Comparison of ENCODE assay signal across 19 cellular contexts in the genomic region with DNA sequence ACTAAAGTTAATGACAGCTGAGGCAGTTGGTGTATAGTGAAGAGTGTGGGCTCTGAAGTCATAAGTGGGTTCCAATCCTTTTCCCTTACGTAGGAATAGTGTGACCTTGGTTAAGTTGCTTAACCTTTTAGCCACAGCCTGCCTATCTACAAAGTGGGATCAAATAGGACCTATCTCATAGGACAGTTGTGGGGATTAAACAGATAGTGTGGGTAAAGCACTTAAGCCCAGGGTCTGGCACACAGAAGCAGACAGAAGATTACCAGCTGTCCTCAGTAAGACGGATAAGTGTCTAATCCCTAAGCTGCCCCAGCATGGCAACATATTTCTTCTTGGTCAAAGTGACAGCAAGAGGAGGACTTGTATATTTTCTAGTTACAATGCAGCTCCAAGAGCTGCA. TPM values are rescaled to one million over a fixed set of nuclear protein-coding genes. Genes with fewer than 3 reads are reported as not detected.
DNase-seq lines count a peak whose midpoint lies in the region; ATAC-seq and TF ChIP-seq lines count a peak whose summit lies in the region.
"Had no signal": no experiment of that assay in that cellular context is flagged by ENCODE, and none has a peak within 500 bp of the region (broad histone marks: within the 10 kb centered on the region; RNA-seq: fewer than 3 reads in every experiment).

No MANE protein-coding gene starts in this region.

- no peaks in the 10 kb centered on the region for H3K9me3 Mint-ChIP-seq in stimulated activated naive CD8-positive, alpha-beta T cell treated with anti-CD3 and anti-CD28 coated beads, Interleukin-15, Interleukin-2, amounts not matched to agents 100 ng/mL and 50 ng/mL, for 24 hours
- no peaks in the 10 kb centered on the region for H3K9me3 Mint-ChIP-seq in stimulated activated naive CD8-positive, alpha-beta T cell treated with anti-CD3 and anti-CD28 coated beads, Interleukin-15, amount 100 ng/mL, for 72 hours
- H3K9me3 Mint-ChIP-seq: effector memory CD8-positive, alpha-beta T cell; stimulated activated naive B cell treated with anti-CD40 and anti-IgM and Interleukin-4, amounts not matched to agents 10 μg/mL and 1 μg/mL and 100 μg/mL, for 72 hours had no signal

- H3K4me3 Mint-ChIP-seq in stimulated activated naive CD8-positive, alpha-beta T cell treated with anti-CD3 and anti-CD28 coated beads, Interleukin-15, Interleukin-2, amounts not matched to agents 100 ng/mL and 50 ng/mL, for 24 hours: no peak overlapping the region
- H3K4me3 Mint-ChIP-seq in stimulated activated naive CD8-positive, alpha-beta T cell treated with anti-CD3 and anti-CD28 coated beads, Interleukin-15, amount 100 ng/mL, for 72 hours: no peak overlapping the region
- H3K4me3 Mint-ChIP-seq: CD4-positive, alpha-beta memory T cell; effector memory CD8-positive, alpha-beta T cell; stimulated activated naive B cell treated with anti-CD40 and anti-IgM and Interleukin-4, amounts not matched to agents 10 μg/mL and 1 μg/mL and 100 μg/mL, for 72 hours had no signal

- no peak overlapping the region for H3K23ac ChIP-seq in mesenchymal stem cell (ENCODE audit: low read length in 2 of 2)

- peaks cover 55% of the 10 kb centered on the region for H3K4me1 Mint-ChIP-seq in stimulated activated naive CD8-positive, alpha-beta T cell treated with anti-CD3 and anti-CD28 coated beads, Interleukin-15, Interleukin-2, amounts not matched to agents 100 ng/mL and 50 ng/mL, for 24 hours (ENCODE audit: low read depth)
- H3K4me1 Mint-ChIP-seq in stimulated activated naive CD8-positive, alpha-beta T cell treated with anti-CD3 and anti-CD28 coated beads, Interleukin-15, amount 100 ng/mL, for 72 hours: peaks cover 50% of the 10 kb centered on the region

- H3K4me2 ChIP-seq in mesenchymal stem cell (ENCODE audit: low read length, poor library complexity, severe bottlenecking): no peak overlapping the region
- H3K4me2 ChIP-seq: KMS-11 had no signal

- no peak overlapping the region for H3K4ac ChIP-seq in mesenchymal stem cell (ENCODE audit: low read depth in 1 of 2, low read length in 2 of 2)

- intact Hi-C loops in vagina (cut with DNase I): no loop called here

- H2BK5ac ChIP-seq in mesenchymal stem cell (ENCODE audit: low read depth, low read length, poor library complexity, severe bottlenecking): no peak overlapping the region

- no peak overlapping the region for H3K18ac ChIP-seq in mesenchymal stem cell (ENCODE audit: low read depth in 1 of 2, low read length in 2 of 2)

- in situ Hi-C loops in HAP-1 (cut with MboI; ENCODE audit: low sequenced_read_pairs): no loop called here

- no CpG with 5 or more reads among the region's 2 CpGs for WGBS in mesenchymal stem cell

- no peaks in the 10 kb centered on the region for H3K4me1 ChIP-seq in mesenchymal stem cell (ENCODE audit: control insufficient read depth, insufficient read depth, low read depth, low read length)
- peaks cover 3% of the 10 kb centered on the region for H3K4me1 ChIP-seq in vagina
- no peaks in the 10 kb centered on the region for H3K4me1 ChIP-seq in HAP-1
- H3K4me1 ChIP-seq: left ventricle myocardium inferior had no signal

- peak overlapping the region; percentile 77 for H3K27ac Mint-ChIP-seq in stimulated activated naive CD8-positive, alpha-beta T cell treated with anti-CD3 and anti-CD28 coated beads, Interleukin-15, Interleukin-2, amounts not matched to agents 100 ng/mL and 50 ng/mL, for 24 hours
- H3K27ac Mint-ChIP-seq in stimulated activated naive CD8-positive, alpha-beta T cell treated with anti-CD3 and anti-CD28 coated beads, Interleukin-15, amount 100 ng/mL, for 72 hours: no peak overlapping the region
- H3K27ac Mint-ChIP-seq: stimulated activated naive B cell treated with anti-CD40 and anti-IgM and Interleukin-4, amounts not matched to agents 10 μg/mL and 1 μg/mL and 100 μg/mL, for 72 hours had no signal

- H3K14ac ChIP-seq in mesenchymal stem cell (ENCODE audit: low read length in 2 of 2): no peak overlapping the region

- TF ChIP-seq CTCF in WERI-Rb-1 (IDR thresholded peaks at IDR 0.05; ENCODE audit: low read depth, low read length) (no peak), vagina (IDR thresholded peaks at IDR 0.05) (no peak)

- H2AK5ac ChIP-seq in mesenchymal stem cell (ENCODE audit: low read length, severe bottlenecking): no peak overlapping the region

- H3K36me3 ChIP-seq in WERI-Rb-1 (peaks cover 7% of the 10 kb centered on the region), mesenchymal stem cell (ENCODE audit: control insufficient read depth in 1 of 2, insufficient read depth in 2 of 2, low read depth in 1 of 2, low read length in 2 of 2) (peaks cover 7 to 55% of the 10 kb centered on the region in 2 experiments), vagina (no peaks in the 10 kb centered on the region), HAP-1 (replicated peaks) (peaks cover 9% of the 10 kb centered on the region)
- H3K36me3 ChIP-seq: transverse colon had no signal

- H3K4me3 ChIP-seq in WERI-Rb-1 (ENCODE audit: low read depth, low read length): peak overlapping the region; percentile 11
- no peak overlapping the region for H3K4me3 ChIP-seq in mesenchymal stem cell (ENCODE audit: insufficient read depth in 1 of 2, low read depth in 1 of 2, low read length in 2 of 2)
- no peak overlapping the region for H3K4me3 ChIP-seq in vagina
- H3K4me3 ChIP-seq in HAP-1: no peak overlapping the region
- H3K4me3 ChIP-seq: left ventricle myocardium inferior, right atrium auricular region, transverse colon had no signal

- H2BK15ac ChIP-seq in mesenchymal stem cell (ENCODE audit: low read depth, poor library complexity, severe bottlenecking): no peak overlapping the region

- peaks cover 68% of the 10 kb centered on the region for H3K36me3 Mint-ChIP-seq in stimulated activated naive CD8-positive, alpha-beta T cell treated with anti-CD3 and anti-CD28 coated beads, Interleukin-15, Interleukin-2, amounts not matched to agents 100 ng/mL and 50 ng/mL, for 24 hours (ENCODE audit: low read depth)

- H4K8ac ChIP-seq in mesenchymal stem cell (ENCODE audit: low read length): no peak overlapping the region

- no peak for DNase-seq in stimulated activated naive CD8-positive, alpha-beta T cell treated with anti-CD3 and anti-CD28 coated beads, Interleukin-15, amount 100 ng/mL, for 72 hours
- DNase-seq in WERI-Rb-1: peak; percentile 89
- DNase-seq in mesenchymal stem cell: peak; percentile 6
- DNase-seq in vagina (ENCODE audit: extremely low spot score in 2 of 2): no peak
- no peak for DNase-seq in AML-193 (lab: John Stamatoyannopoulos, UW)
- no peak for DNase-seq in HAP-1 (ENCODE audit: low spot score in 2 of 2)
- DNase-seq in pons (ENCODE audit: low spot score): no peak
- DNase-seq: activated CD4-positive, alpha-beta T cell treated with anti-CD3 and anti-CD28 coated beads, Interleukin-2, amount 50 U/mL, for 4 hours; activated gamma-delta T cell; CD4-positive, alpha-beta memory T cell; effector memory CD8-positive, alpha-beta T cell; left ventricle myocardium inferior; NCI-H2081; stimulated activated naive B cell treated with anti-CD40 and anti-IgM and Interleukin-4, amounts not matched to agents 10 μg/mL and 1 μg/mL and 100 μg/mL, for 72 hours; SW 1271; transverse colon had no signal

- TF ChIP-seq POLR2A in vagina (IDR thresholded peaks at IDR 0.05): no peak

- no peak overlapping the region for H2BK120ac ChIP-seq in mesenchymal stem cell (ENCODE audit: low read depth, low read length)

- H3K27me3 ChIP-seq in WERI-Rb-1 (ENCODE audit: insufficient read depth, low read depth, severe bottlenecking) (no peaks in the 10 kb centered on the region), mesenchymal stem cell (ENCODE audit: control insufficient read depth in 1 of 2, insufficient read depth in 1 of 2, low read length in 2 of 2) (no peaks in the 10 kb centered on the region), vagina (no peaks in the 10 kb centered on the region), HAP-1 (ENCODE audit: low read depth) (no peaks in the 10 kb centered on the region)
- H3K27me3 ChIP-seq: right atrium auricular region, transverse colon had no signal

- peaks cover 5% of the 10 kb centered on the region for H3K79me1 ChIP-seq in mesenchymal stem cell (replicated peaks; ENCODE audit: low read length, poor library complexity, severe bottlenecking)

- H3K27me3 Mint-ChIP-seq in stimulated activated naive CD8-positive, alpha-beta T cell treated with anti-CD3 and anti-CD28 coated beads, Interleukin-15, Interleukin-2, amounts not matched to agents 100 ng/mL and 50 ng/mL, for 24 hours: no peaks in the 10 kb centered on the region
- H3K27me3 Mint-ChIP-seq in stimulated activated naive CD8-positive, alpha-beta T cell treated with anti-CD3 and anti-CD28 coated beads, Interleukin-15, amount 100 ng/mL, for 72 hours: no peaks in the 10 kb centered on the region
- H3K27me3 Mint-ChIP-seq: CD4-positive, alpha-beta memory T cell; effector memory CD8-positive, alpha-beta T cell; stimulated activated naive B cell treated with anti-CD40 and anti-IgM and Interleukin-4, amounts not matched to agents 10 μg/mL and 1 μg/mL and 100 μg/mL, for 72 hours had no signal

- no peak overlapping the region for H4K91ac ChIP-seq in mesenchymal stem cell (ENCODE audit: low read length)

- no peak overlapping the region for H2AFZ ChIP-seq in mesenchymal stem cell (ENCODE audit: low read depth, low read length)

- H3K27ac ChIP-seq in WERI-Rb-1 (peak overlapping the region; percentile 71), mesenchymal stem cell (ENCODE audit: low read length, poor library complexity, severe bottlenecking) (no peak overlapping the region), vagina (peak overlapping the region; percentile 52)
- H3K27ac ChIP-seq: KMS-11, left ventricle myocardium inferior, right atrium auricular region, transverse colon had no signal

- H3K9me3 ChIP-seq in WERI-Rb-1 (ENCODE audit: severe bottlenecking) (peaks cover 3% of the 10 kb centered on the region), mesenchymal stem cell (ENCODE audit: control insufficient read depth, low read length) (peaks cover 6% of the 10 kb centered on the region), vagina (no peaks in the 10 kb centered on the region), HAP-1 (no peaks in the 10 kb centered on the region)
- H3K9me3 ChIP-seq: right atrium auricular region, transverse colon had no signal

- no peak for ATAC-seq in stimulated activated naive CD8-positive, alpha-beta T cell treated with anti-CD3 and anti-CD28 coated beads, Interleukin-15, amount 100 ng/mL, for 72 hours
- ATAC-seq: effector memory CD8-positive, alpha-beta T cell; stimulated activated naive B cell treated with anti-CD40 and anti-IgM and Interleukin-4, amounts not matched to agents 10 μg/mL and 1 μg/mL and 100 μg/mL, for 72 hours had no signal

- H3K9ac ChIP-seq in mesenchymal stem cell (ENCODE audit: low read length): no peak overlapping the region
- H3K9ac ChIP-seq: KMS-11 had no signal

- no peak overlapping the region for H2BK12ac ChIP-seq in mesenchymal stem cell (ENCODE audit: low read length in 2 of 2)

RNA-seq across cellular contexts. Expression of a gene that starts 28.2 kb away (rescaled TPM):
- polyA plus RNA-seq in mesenchymal stem cell (2013, experiment 1 of 2): 39.3 TPM
- 41.3 TPM for polyA plus RNA-seq in mesenchymal stem cell (2013, experiment 2 of 2)
- 57.0 TPM for total RNA-seq in vagina

Comparison
In these comparisons a context has a peak if more than half of its experiments do, and no peak if none do; other contexts are left out.
1. DNase-seq: peak in WERI-Rb-1 (single experiment) and mesenchymal stem cell (single experiment); none in stimulated activated naive CD8-positive, alpha-beta T cell treated with anti-CD3 and anti-CD28 coated beads, Interleukin-15, amount 100 ng/mL, for 72 hours (0 of 2), vagina (0 of 2), AML-193 (0 of 2), HAP-1 (0 of 2) and pons (single experiment).